Comparison of ENCODE assay signal across 8 cellular contexts in genomic region chr20:51306521-51307358, GRCh38.
DNase-seq lines count a peak whose midpoint lies in the region; ATAC-seq and TF ChIP-seq lines count a peak whose summit lies in the region.

No MANE protein-coding gene starts in this region.

- H3K27ac Mint-ChIP-seq in progenitor cell of endocrine pancreas: peak overlapping the region; percentile 90

- peaks cover 28% of the 10 kb centered on the region for H3K4me1 Mint-ChIP-seq in progenitor cell of endocrine pancreas (ENCODE audit: low read depth)

- TF ChIP-seq POLR2A in vagina (IDR thresholded peaks at IDR 0.05): no peak

- TF ChIP-seq CTCF in LNCaP clone FGC (IDR thresholded peaks at IDR 0.05; ENCODE audit: control insufficient read depth, extremely low read depth, insufficient read depth): peak; percentile 99
- peak; percentile 93 for TF ChIP-seq CTCF in progenitor cell of endocrine pancreas (IDR thresholded peaks at IDR 0.05; ENCODE audit: unreplicated experiment)
- peak; percentile 63 to 95 (median 84) for TF ChIP-seq CTCF in vagina (IDR thresholded peaks at IDR 0.05)

- peak; percentile 58 for DNase-seq in ACHN
- DNase-seq in LNCaP clone FGC (ENCODE audit: low read depth): no peak
- peak; percentile 75 for DNase-seq in activated naive CD4-positive, alpha-beta T cell treated with Interleukin-2 at 50 U/mL for 16 hours
- peak; percentile 67 to 93 (median 84) for DNase-seq in head of caudate nucleus
- DNase-seq in progenitor cell of endocrine pancreas (ENCODE audit: low spot score, unreplicated experiment): peak; percentile 78
- no peak for DNase-seq in vagina (ENCODE audit: extremely low spot score in 2 of 2)

- no peaks in the 10 kb centered on the region for H3K36me3 Mint-ChIP-seq in progenitor cell of endocrine pancreas (ENCODE audit: insufficient read depth)

- H3K4me3 ChIP-seq in LNCaP clone FGC (ENCODE audit: low read depth, low read length) (no peak overlapping the region), vagina (no peak overlapping the region)

- H3K4me3 Mint-ChIP-seq in progenitor cell of endocrine pancreas (ENCODE audit: low read depth): no peak overlapping the region

- H3K27ac ChIP-seq in vagina: no peak overlapping the region

- H3K27me3 ChIP-seq in vagina: no peaks in the 10 kb centered on the region

- intact Hi-C loops in head of caudate nucleus (cut with DNase I): loop anchor here (2.0 to 5.0 kb wide), 2 partner anchors 84 to 320 kb away; no protein-coding TSS in a partner anchor
- intact Hi-C loops in vagina (cut with DNase I): loop anchor here (5.0 kb wide), 1 partner anchor 319 kb away; no protein-coding TSS in a partner anchor

- in situ Hi-C loops in ACHN (cut with HindIII; ENCODE audit: low pct_ligation_motif_present, low pct_unique_long_range_greater_than_20kb, low sequenced_read_pairs): no loop called here

- H3K4me1 ChIP-seq in vagina: no peaks in the 10 kb centered on the region

- H3K9me3 Mint-ChIP-seq in progenitor cell of endocrine pancreas (ENCODE audit: low read depth): peaks cover 4% of the 10 kb centered on the region

- H3K36me3 ChIP-seq in vagina: no peaks in the 10 kb centered on the region

- peak; percentile 78 for ATAC-seq in GM18907 (IDR thresholded peaks at IDR 0.05; ENCODE audit: unreplicated experiment)
- ATAC-seq in SK-N-SH treated with all-trans-retinoic acid at 6 μM for 48 hours: peak; percentile 100

- peaks cover 3% of the 10 kb centered on the region for H3K27me3 Mint-ChIP-seq in progenitor cell of endocrine pancreas

- no peaks in the 10 kb centered on the region for H3K9me3 ChIP-seq in vagina

TF ChIP-seq in SK-N-SH treated with all-trans-retinoic acid at 6 μM for 48 hours, 23 proteins besides CTCF, POLR2A, EP300 and RAD21:
- no peak for TF ChIP-seq SNAI2 (CRISPR knock-in tag; IDR thresholded peaks at IDR 0.05)
- no peak for TF ChIP-seq TCF4 (CRISPR knock-in tag; IDR thresholded peaks at IDR 0.05; ENCODE audit: borderline replicate concordance)
- TF ChIP-seq ZC3H10 (CRISPR knock-in tag; IDR thresholded peaks at IDR 0.05): no peak
- TF ChIP-seq CREB5 (CRISPR knock-in tag; IDR thresholded peaks at IDR 0.05; ENCODE audit: low read depth): no peak
- TF ChIP-seq OSR1 (CRISPR knock-in tag; IDR thresholded peaks at IDR 0.05): no peak

Comparison
In these comparisons a context has a peak if more than half of its experiments do, and no peak if none do; other contexts are left out.
1. DNase-seq: peak in ACHN (single experiment), activated naive CD4-positive, alpha-beta T cell treated with Interleukin-2 at 50 U/mL for 16 hours (single experiment), head of caudate nucleus (42 of 42) and progenitor cell of endocrine pancreas (single experiment); none in LNCaP clone FGC (single experiment) and vagina (0 of 2).
2. Peak in every context shown above with its lines, with median percentiles within 50 percentile points of each other: CTCF ChIP-seq.